In the genomic region with DNA sequence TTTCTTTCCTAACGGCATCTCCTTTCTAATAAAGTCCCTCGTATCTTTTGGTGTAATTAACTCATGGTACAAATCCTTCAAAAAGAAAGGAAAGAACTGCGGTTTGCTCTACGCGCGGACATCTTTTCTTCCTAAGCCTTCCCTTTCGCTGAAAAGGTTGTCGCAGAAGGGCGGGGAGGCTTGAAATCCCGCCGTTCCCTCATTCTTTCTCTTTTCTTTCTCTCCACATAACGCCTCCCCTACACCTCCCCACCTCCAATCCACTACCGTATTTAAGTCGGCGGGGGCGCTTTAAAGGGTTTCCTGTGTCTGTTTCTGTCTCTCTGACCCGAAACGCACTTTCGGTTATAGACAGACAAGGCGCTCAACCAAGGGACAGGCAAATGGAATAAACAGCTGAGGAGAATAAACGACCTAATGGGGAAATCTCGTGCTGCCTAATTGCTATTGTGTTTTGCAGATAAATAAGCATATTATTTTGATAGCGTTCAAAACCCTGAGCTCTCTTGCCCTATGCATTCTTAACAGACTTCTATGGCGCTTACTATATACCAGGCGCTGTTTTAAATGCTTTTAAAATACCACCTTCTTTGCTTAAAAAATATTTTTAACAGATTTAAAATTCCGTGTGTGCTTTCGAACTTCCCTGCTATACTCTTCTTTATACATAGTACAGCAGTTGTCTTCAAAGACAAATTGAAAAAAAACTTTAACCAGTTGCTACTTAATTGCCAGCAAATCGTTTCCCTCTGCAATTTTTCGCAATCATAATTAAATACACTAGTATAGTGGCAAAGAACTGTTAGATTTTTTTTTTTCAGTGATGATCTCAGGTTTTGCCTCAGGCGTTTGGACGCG, we compare ENCODE assay signal across 1 cellular context.
TF ChIP-seq lines count a peak whose summit lies in the region.

No MANE protein-coding gene starts in this region.

TF ChIP-seq in HepG2, 621 proteins besides CTCF, POLR2A, EP300 and RAD21 (continued from another document and continues in another):
- no peak for TF ChIP-seq MYNN (CRISPR knock-in tag; IDR thresholded peaks at IDR 0.05; ENCODE audit: low read depth)
- 0 out of 2 replicates have a peak, but pooled peaks have one; percentile 1 for TF ChIP-seq SOX13 (IDR thresholded peaks at IDR 0.05)
- no peak for TF ChIP-seq SOX13 (CRISPR knock-in tag; conservative IDR thresholded peaks at IDR 0.05 in 1 of 2, IDR thresholded peaks at IDR 0.05 in 1 of 2)
- TF ChIP-seq CREB1 (IDR thresholded peaks at IDR 0.05): no peak
- TF ChIP-seq CREB1 (CRISPR knock-in tag; IDR thresholded peaks at IDR 0.05): peak; percentile 59
- no peak for TF ChIP-seq ZNF775 (CRISPR knock-in tag; IDR thresholded peaks at IDR 0.05; ENCODE audit: borderline replicate concordance)
- TF ChIP-seq POLR2AphosphoS5 (IDR thresholded peaks at IDR 0.05; ENCODE audit: low read depth, low read length): no peak
- TF ChIP-seq FUBP1 (CRISPR knock-in tag; IDR thresholded peaks at IDR 0.05; ENCODE audit: borderline replicate concordance): no peak
- TF ChIP-seq TAF1 (CRISPR knock-in tag; IDR thresholded peaks at IDR 0.05): no peak
- TF ChIP-seq ZNF510 (CRISPR knock-in tag; IDR thresholded peaks at IDR 0.05; ENCODE audit: low read depth): no peak
- TF ChIP-seq ZNF431 (CRISPR knock-in tag; IDR thresholded peaks at IDR 0.05; ENCODE audit: borderline replicate concordance, low read depth): no peak
- TF ChIP-seq ZNF496 (CRISPR knock-in tag; IDR thresholded peaks at IDR 0.05; ENCODE audit: insufficient replicate concordance): no peak
- no peak for TF ChIP-seq JDP2 (CRISPR knock-in tag; IDR thresholded peaks at IDR 0.05; ENCODE audit: borderline replicate concordance)
- TF ChIP-seq, protein P1, sequence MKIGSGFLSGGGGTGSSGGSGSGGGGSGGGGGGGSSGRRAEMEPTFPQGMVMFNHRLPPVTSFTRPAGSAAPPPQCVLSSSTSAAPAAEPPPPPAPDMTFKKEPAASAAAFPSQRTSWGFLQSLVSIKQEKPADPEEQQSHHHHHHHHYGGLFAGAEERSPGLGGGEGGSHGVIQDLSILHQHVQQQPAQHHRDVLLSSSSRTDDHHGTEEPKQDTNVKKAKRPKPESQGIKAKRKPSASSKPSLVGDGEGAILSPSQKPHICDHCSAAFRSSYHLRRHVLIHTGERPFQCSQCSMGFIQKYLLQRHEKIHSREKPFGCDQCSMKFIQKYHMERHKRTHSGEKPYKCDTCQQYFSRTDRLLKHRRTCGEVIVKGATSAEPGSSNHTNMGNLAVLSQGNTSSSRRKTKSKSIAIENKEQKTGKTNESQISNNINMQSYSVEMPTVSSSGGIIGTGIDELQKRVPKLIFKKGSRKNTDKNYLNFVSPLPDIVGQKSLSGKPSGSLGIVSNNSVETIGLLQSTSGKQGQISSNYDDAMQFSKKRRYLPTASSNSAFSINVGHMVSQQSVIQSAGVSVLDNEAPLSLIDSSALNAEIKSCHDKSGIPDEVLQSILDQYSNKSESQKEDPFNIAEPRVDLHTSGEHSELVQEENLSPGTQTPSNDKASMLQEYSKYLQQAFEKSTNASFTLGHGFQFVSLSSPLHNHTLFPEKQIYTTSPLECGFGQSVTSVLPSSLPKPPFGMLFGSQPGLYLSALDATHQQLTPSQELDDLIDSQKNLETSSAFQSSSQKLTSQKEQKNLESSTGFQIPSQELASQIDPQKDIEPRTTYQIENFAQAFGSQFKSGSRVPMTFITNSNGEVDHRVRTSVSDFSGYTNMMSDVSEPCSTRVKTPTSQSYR (CRISPR knock-in tag; IDR thresholded peaks at IDR 0.05; ENCODE audit: borderline replicate concordance): no peak
- no peak for TF ChIP-seq DMTF1 (CRISPR knock-in tag; IDR thresholded peaks at IDR 0.05)
- TF ChIP-seq ZNF780A (CRISPR knock-in tag; IDR thresholded peaks at IDR 0.05): 0 out of 2 replicates have a peak, but pooled peaks have one; percentile 18
- no peak for TF ChIP-seq FLYWCH1 (CRISPR knock-in tag; IDR thresholded peaks at IDR 0.05)
- TF ChIP-seq MAX (IDR thresholded peaks at IDR 0.05): no peak
- TF ChIP-seq ZNF253 (CRISPR knock-in tag; IDR thresholded peaks at IDR 0.05; ENCODE audit: borderline replicate concordance): no peak
- no peak for TF ChIP-seq HDAC6 (IDR thresholded peaks at IDR 0.05; ENCODE audit: low read depth, low read length)
- no peak for TF ChIP-seq HNRNPH1 (optimal IDR thresholded peaks at IDR 0.05; ENCODE audit: low read depth, low read length)
- no peak for TF ChIP-seq IKZF4 (CRISPR knock-in tag; IDR thresholded peaks at IDR 0.05; ENCODE audit: borderline replicate concordance, low read depth, not compliant biosample characterization)
- no peak for TF ChIP-seq ZFP37 (CRISPR knock-in tag; IDR thresholded peaks at IDR 0.05; ENCODE audit: borderline replicate concordance)
- TF ChIP-seq ELF1 (CRISPR knock-in tag; IDR thresholded peaks at IDR 0.05): no peak
- TF ChIP-seq PRDM15 (CRISPR knock-in tag; IDR thresholded peaks at IDR 0.05): no peak
- no peak for TF ChIP-seq ZNF552 (CRISPR knock-in tag; IDR thresholded peaks at IDR 0.05; ENCODE audit: borderline replicate concordance)
- no peak for TF ChIP-seq ATF4 (CRISPR knock-in tag; IDR thresholded peaks at IDR 0.05)
- no peak for TF ChIP-seq NR2C2 (CRISPR knock-in tag; IDR thresholded peaks at IDR 0.05; ENCODE audit: borderline replicate concordance)
- TF ChIP-seq AGO1 (IDR thresholded peaks at IDR 0.05; ENCODE audit: low read depth, low read length, poor library complexity, severe bottlenecking): no peak
- no peak for TF ChIP-seq RERE (CRISPR knock-in tag; IDR thresholded peaks at IDR 0.05; ENCODE audit: low read depth)
- TF ChIP-seq ZNF740 (CRISPR knock-in tag; IDR thresholded peaks at IDR 0.05): no peak
- no peak for TF ChIP-seq MIER3 (CRISPR knock-in tag; IDR thresholded peaks at IDR 0.05; ENCODE audit: borderline replicate concordance)
- TF ChIP-seq, protein P2, sequence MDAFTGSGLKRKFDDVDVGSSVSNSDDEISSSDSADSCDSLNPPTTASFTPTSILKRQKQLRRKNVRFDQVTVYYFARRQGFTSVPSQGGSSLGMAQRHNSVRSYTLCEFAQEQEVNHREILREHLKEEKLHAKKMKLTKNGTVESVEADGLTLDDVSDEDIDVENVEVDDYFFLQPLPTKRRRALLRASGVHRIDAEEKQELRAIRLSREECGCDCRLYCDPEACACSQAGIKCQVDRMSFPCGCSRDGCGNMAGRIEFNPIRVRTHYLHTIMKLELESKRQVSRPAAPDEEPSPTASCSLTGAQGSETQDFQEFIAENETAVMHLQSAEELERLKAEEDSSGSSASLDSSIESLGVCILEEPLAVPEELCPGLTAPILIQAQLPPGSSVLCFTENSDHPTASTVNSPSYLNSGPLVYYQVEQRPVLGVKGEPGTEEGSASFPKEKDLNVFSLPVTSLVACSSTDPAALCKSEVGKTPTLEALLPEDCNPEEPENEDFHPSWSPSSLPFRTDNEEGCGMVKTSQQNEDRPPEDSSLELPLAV (CRISPR knock-in tag; conservative IDR thresholded peaks at IDR 0.05; ENCODE audit: low read depth): no peak
- no peak for TF ChIP-seq REXO4 (CRISPR knock-in tag; IDR thresholded peaks at IDR 0.05; ENCODE audit: borderline replicate concordance)
